8 cellular contexts compared by ENCODE assay signal in the genomic region with DNA sequence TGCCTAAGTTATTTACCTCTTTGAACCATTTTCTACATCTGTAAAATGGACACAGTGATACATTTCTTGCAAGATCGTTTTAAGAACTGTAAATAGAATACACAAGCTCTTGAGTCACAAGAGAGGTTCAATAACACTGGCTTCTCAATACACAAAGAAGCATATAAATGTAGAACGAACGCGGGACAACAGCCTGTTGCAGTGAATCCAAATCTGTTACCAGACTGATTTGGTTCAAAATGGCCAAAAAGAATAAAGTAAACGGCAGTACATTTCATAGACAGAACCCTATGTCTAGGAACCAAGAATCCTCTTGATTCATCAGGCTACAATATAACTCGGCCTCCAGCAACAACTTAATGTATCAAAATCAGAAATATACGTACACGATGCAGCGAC. TPM values are rescaled to one million over a fixed set of nuclear protein-coding genes. Genes with fewer than 3 reads are reported as not detected.
A peak's percentile ranks its signal among the peaks of the same experiment; 100 is the strongest.
DNase-seq lines count a peak whose midpoint lies in the region; ATAC-seq and TF ChIP-seq lines count a peak whose summit lies in the region.

No MANE protein-coding gene starts in this region.

- H3K27me3 Mint-ChIP-seq in activated T-cell treated with anti-CD3 and anti-CD28 coated beads, Interleukin-2, amount 50 U/mL, for 72 hours (ENCODE audit: low read depth), result no peaks in the 10 kb centered on the region
- H3K27me3 Mint-ChIP-seq in progenitor cell of endocrine pancreas, result peaks cover 1% of the 10 kb centered on the region

- H3K9me3 Mint-ChIP-seq in activated T-cell treated with anti-CD3 and anti-CD28 coated beads, Interleukin-2, amount 50 U/mL, for 72 hours, result no peaks in the 10 kb centered on the region
- H3K9me3 Mint-ChIP-seq in progenitor cell of endocrine pancreas (ENCODE audit: low read depth), result no peaks in the 10 kb centered on the region

- DNase-seq in activated T-cell treated with anti-CD3 and anti-CD28 coated beads, Interleukin-2, amount 50 U/mL, for 72 hours, result no peak
- DNase-seq in activated T-cell treated with anti-CD3 and anti-CD28 coated beads, Interleukin-2, amount 50 U/mL, for 48 hours, result no peak
- DNase-seq in NCI-H69 (lab: John Stamatoyannopoulos, UW) (peak; percentile 14), epithelial cell of esophagus (ENCODE audit: low read depth) (peak; percentile 14), progenitor cell of endocrine pancreas (ENCODE audit: low spot score, unreplicated experiment) (no peak), AG20443 (ENCODE audit: low spot score) (no peak), NOMO-1 (lab: John Stamatoyannopoulos, UW; ENCODE audit: unreplicated experiment in 2 of 2) (no peak), T-helper 9 cell (no peak)

- H3K4me3 ChIP-seq in epithelial cell of esophagus (ENCODE audit: low read length), result peak overlapping the region; percentile 88

- H3K4me1 Mint-ChIP-seq in activated T-cell treated with anti-CD3 and anti-CD28 coated beads, Interleukin-2, amount 50 U/mL, for 72 hours (ENCODE audit: low read depth), result peaks cover 58% of the 10 kb centered on the region
- peaks cover 15% of the 10 kb centered on the region for H3K4me1 Mint-ChIP-seq in progenitor cell of endocrine pancreas (ENCODE audit: low read depth)

- peak; percentile 32 to 42 for ATAC-seq in activated T-cell treated with anti-CD3 and anti-CD28 coated beads, Interleukin-2, amount 50 U/mL, for 72 hours (replicated peaks in 1 of 2)

- peak overlapping the region; percentile 94 for H3K27ac Mint-ChIP-seq in activated T-cell treated with anti-CD3 and anti-CD28 coated beads, Interleukin-2, amount 50 U/mL, for 72 hours
- H3K27ac Mint-ChIP-seq in progenitor cell of endocrine pancreas, result peak overlapping the region; percentile 96

- TF ChIP-seq CTCF in epithelial cell of esophagus (IDR thresholded peaks at IDR 0.05; ENCODE audit: insufficient read depth, low read depth, low read length, missing control alignments) (no peak), progenitor cell of endocrine pancreas (IDR thresholded peaks at IDR 0.05; ENCODE audit: unreplicated experiment) (no peak)

- peaks cover 0 to 9% of the 10 kb centered on the region in 2 donors for H3K36me3 Mint-ChIP-seq in activated T-cell treated with anti-CD3 and anti-CD28 coated beads, Interleukin-2, amount 50 U/mL, for 72 hours (ENCODE audit: insufficient read depth in 2 of 2)
- H3K36me3 Mint-ChIP-seq in progenitor cell of endocrine pancreas (ENCODE audit: insufficient read depth), result no peaks in the 10 kb centered on the region

- peak overlapping the region; percentile 93 to 94 for H3K4me3 Mint-ChIP-seq in activated T-cell treated with anti-CD3 and anti-CD28 coated beads, Interleukin-2, amount 50 U/mL, for 72 hours
- peak overlapping the region; percentile 97 for H3K4me3 Mint-ChIP-seq in progenitor cell of endocrine pancreas (ENCODE audit: low read depth)

RNA-seq across cellular contexts. Expression of gene MTPAP, which starts 0.7 kb away (rescaled TPM):
- 10 to 100 TPM; 36.8 to 43.1 TPM for total RNA-seq in activated T-cell treated with anti-CD3 and anti-CD28 coated beads, Interleukin-2, amount 50 U/mL, for 72 hours
- 29.5 and 32.4 TPM in 2 replicates for total RNA-seq in progenitor cell of endocrine pancreas

Comparison
In these comparisons a context has a peak if more than half of its experiments do, and no peak if none do; other contexts are left out.
1. DNase-seq: peak in NCI-H69 (single experiment) and epithelial cell of esophagus (single experiment); none in activated T-cell treated with anti-CD3 and anti-CD28 coated beads, Interleukin-2, amount 50 U/mL, for 72 hours (0 of 2), activated T-cell treated with anti-CD3 and anti-CD28 coated beads, Interleukin-2, amount 50 U/mL, for 48 hours (0 of 2), progenitor cell of endocrine pancreas (single experiment), AG20443 (single experiment), NOMO-1 (0 of 2) and T-helper 9 cell (single experiment).